Comparison of ENCODE assay signal across 15 cellular contexts in the genomic region with DNA sequence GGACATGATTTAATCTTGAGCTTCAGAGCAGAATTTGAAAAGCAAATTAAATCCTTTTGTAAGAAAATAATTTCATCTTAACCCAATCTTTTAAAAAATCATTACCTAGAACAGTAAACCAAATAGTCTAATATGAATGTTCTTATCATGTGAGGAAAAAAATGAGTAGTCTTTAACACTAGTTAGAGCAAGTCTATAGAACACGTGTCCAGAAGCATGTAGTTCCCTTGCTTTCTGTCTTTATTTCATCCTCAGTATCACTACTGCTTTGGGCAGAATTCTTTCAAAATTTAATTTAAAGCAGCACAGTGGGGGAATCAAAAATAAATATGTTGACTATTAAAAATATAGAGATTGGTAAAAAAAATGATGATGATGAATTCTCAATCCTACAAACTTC. TPM values are rescaled to one million over a fixed set of nuclear protein-coding genes. Genes with fewer than 3 reads are reported as not detected.
DNase-seq lines count a peak whose midpoint lies in the region; TF ChIP-seq lines count a peak whose summit lies in the region.
"Had no signal": no experiment of that assay in that cellular context is flagged by ENCODE, and none has a peak within 500 bp of the region (broad histone marks: within the 10 kb centered on the region; RNA-seq: fewer than 3 reads in every experiment).

No MANE protein-coding gene starts in this region.

- peaks cover 54% of the 10 kb centered on the region for H3K79me2 ChIP-seq in hepatocyte

- H3K4me3 ChIP-seq in H7 (ENCODE audit: insufficient read depth, low read depth, low read length) (peak overlapping the region; percentile 4; the same call in 1 of the 2 replicates), SK-N-MC (peak overlapping the region; percentile 89), hepatocyte (peak overlapping the region; percentile 58), skin epidermis (peak overlapping the region in 5 of 7 experiments; percentile 9 to 55 (median 50))

- peak overlapping the region; percentile 54 for H3K9ac ChIP-seq in SK-N-MC (ENCODE audit: insufficient read length)

- WGBS in hepatocyte (ENCODE audit: low lambda C conversion rate, missing lambda C conversion rate) = 73% methylated on average over 1 of the region's 1 CpG

- H2AFZ ChIP-seq in hepatocyte = no peak overlapping the region

- H3K9me3 ChIP-seq in SK-N-MC (ENCODE audit: low read depth, low read length) (no peaks in the 10 kb centered on the region), hepatocyte (ENCODE audit: low read depth) (no peaks in the 10 kb centered on the region)

- H4K20me1 ChIP-seq in hepatocyte (ENCODE audit: insufficient read depth, poor library complexity, severe bottlenecking) = no peaks in the 10 kb centered on the region

- H3K27me3 ChIP-seq in H7 (ENCODE audit: control insufficient read depth, insufficient read depth, low read length) = no peaks in the 10 kb centered on the region
- no peaks in the 10 kb centered on the region for H3K27me3 ChIP-seq in hepatocyte

- no peak for DNase-seq in H7
- no peak for DNase-seq in SK-N-MC (ENCODE audit: low read depth, low spot score)
- no peak for DNase-seq in hepatocyte (ENCODE audit: low spot score)
- DNase-seq in HK-2 (ENCODE audit: unreplicated experiment) = no peak
- DNase-seq in NCI-H82 (lab: John Stamatoyannopoulos, UW) = no peak
- DNase-seq in NCI-H2227 treated with DMSO at 0.1 percent for 48 hours (lab: John Stamatoyannopoulos, UW) = no peak
- DNase-seq: activated naive CD4-positive, alpha-beta T cell treated with Interleukin-2 at 50 U/mL for 16 hours; CD4-positive, CD25-positive, alpha-beta regulatory T cell; GOT3; naive thymus-derived CD4-positive, alpha-beta T cell; NCI-H2029; NCI-H748 treated with DMSO at 0.1 percent for 48 hours; SHP77; stimulated activated naive B cell treated with anti-CD40 and anti-IgM and Interleukin-4, amounts not matched to agents 10 μg/mL and 1 μg/mL and 100 μg/mL, for 72 hours had no signal

- H3K4me1 ChIP-seq in hepatocyte (ENCODE audit: insufficient read depth) = peaks cover 14% of the 10 kb centered on the region

- TF ChIP-seq CTCF in hepatocyte (IDR thresholded peaks at IDR 0.05; ENCODE audit: poor library complexity) = no peak

- H3K27ac ChIP-seq in SK-N-MC (peak overlapping the region; percentile 67), hepatocyte (no peak overlapping the region), skin epidermis (peak overlapping the region in 8 of 21 experiments; percentile 43 to 97 (median 95))

- H3K36me3 ChIP-seq in H7 (replicated peaks; ENCODE audit: control insufficient read depth, insufficient read depth, low read length) = no peaks in the 10 kb centered on the region
- no peaks in the 10 kb centered on the region for H3K36me3 ChIP-seq in SK-N-MC (ENCODE audit: insufficient read depth, low read length)
- no peaks in the 10 kb centered on the region for H3K36me3 ChIP-seq in hepatocyte (replicated peaks; ENCODE audit: insufficient read depth, low read depth)

- H3K4me2 ChIP-seq in hepatocyte = peak overlapping the region; percentile 81

- no peaks in the 10 kb centered on the region for H3K9me2 ChIP-seq in hepatocyte (replicated peaks; ENCODE audit: insufficient read depth)

RNA-seq across cellular contexts. Expression of a gene that starts 2.1 kb away (rescaled TPM):
- 97.9 and 116 TPM in 2 replicates for total RNA-seq in H7 (2014; rRNA removed; shearing (Covaris generic))
- total RNA-seq in hepatocyte = 126 and 137 TPM in 2 replicates
- 44.9 and 49.8 TPM in 2 replicates for polyA plus RNA-seq in hepatocyte

Comparison
In these comparisons a context has a peak if more than half of its experiments do, and no peak if none do; other contexts are left out.
1. H3K4me3 ChIP-seq: peak in every context shown above with its lines; median percentile 89 in SK-N-MC; 58 in hepatocyte; 50 in skin epidermis; 4 in H7.